In genomic region chr19:29770653-29771052, GRCh38 we compare ENCODE assay signal across 27 cellular contexts. TPM values are rescaled to one million over a fixed set of nuclear protein-coding genes. Genes with fewer than 3 reads are reported as not detected.
"Had no signal": no experiment of that assay in that cellular context is flagged by ENCODE, and none has a peak within 500 bp of the region (broad histone marks: within the 10 kb centered on the region; RNA-seq: fewer than 3 reads in every experiment).

No MANE protein-coding gene starts in this region.

- H3K4me3 Mint-ChIP-seq: activated naive CD8-positive, alpha-beta T cell; activated T-cell treated with anti-CD3 and anti-CD28 coated beads, Interleukin-2, amount 50 U/mL, for 4 hours; brain; natural killer cell; neural progenitor cell; T-helper 17 cell had no signal

- H3K27me3 Mint-ChIP-seq: activated naive CD8-positive, alpha-beta T cell had no signal

- H3K27ac Mint-ChIP-seq: activated naive CD8-positive, alpha-beta T cell; brain; natural killer cell; neural progenitor cell; T-helper 17 cell had no signal

- H3K36me3 Mint-ChIP-seq: activated naive CD8-positive, alpha-beta T cell; brain; natural killer cell; neural progenitor cell had no signal

- H3K9me3 Mint-ChIP-seq: activated T-cell treated with anti-CD3 and anti-CD28 coated beads, Interleukin-2, amount 50 U/mL, for 4 hours; natural killer cell; neural progenitor cell had no signal

- ATAC-seq: activated T-cell treated with anti-CD3 and anti-CD28 coated beads, Interleukin-2, amount 50 U/mL, for 4 hours; lower lobe of right lung; natural killer cell; psoas muscle; SK-N-SH treated with all-trans-retinoic acid at 6 μM for 48 hours; T-helper 17 cell had no signal

- DNase-seq: activated CD8-positive, alpha-beta memory T cell treated with anti-CD3 and anti-CD28 coated beads, Interleukin-2, amount 50 U/mL, for 48 hours; activated effector memory CD4-positive, alpha-beta T cell treated with Interleukin-2 at 50 U/mL for 16 hours; activated T-cell treated with anti-CD3 and anti-CD28 coated beads, Interleukin-2, amount 50 U/mL, for 4 hours; cerebellar nuclear complex; colonic mucosa; effector CD8-positive, alpha-beta T cell; esophagus squamous epithelium; foreskin melanocyte; lower lobe of right lung; mesenchymal stem cell; natural killer cell; occipital lobe; psoas muscle; sigmoid colon; small intestine; stimulated activated naive CD4-positive, alpha-beta T cell; T-helper 17 cell; T1000; testis; transverse colon; uterus; WERI-Rb-1 had no signal

- H3K4me1 Mint-ChIP-seq: natural killer cell had no signal

RNA-seq across cellular contexts. Expression of gene CCNE1, which starts 41.1 kb away (rescaled TPM):
- total RNA-seq: ascending aorta had no signal
